In the genomic region with DNA sequence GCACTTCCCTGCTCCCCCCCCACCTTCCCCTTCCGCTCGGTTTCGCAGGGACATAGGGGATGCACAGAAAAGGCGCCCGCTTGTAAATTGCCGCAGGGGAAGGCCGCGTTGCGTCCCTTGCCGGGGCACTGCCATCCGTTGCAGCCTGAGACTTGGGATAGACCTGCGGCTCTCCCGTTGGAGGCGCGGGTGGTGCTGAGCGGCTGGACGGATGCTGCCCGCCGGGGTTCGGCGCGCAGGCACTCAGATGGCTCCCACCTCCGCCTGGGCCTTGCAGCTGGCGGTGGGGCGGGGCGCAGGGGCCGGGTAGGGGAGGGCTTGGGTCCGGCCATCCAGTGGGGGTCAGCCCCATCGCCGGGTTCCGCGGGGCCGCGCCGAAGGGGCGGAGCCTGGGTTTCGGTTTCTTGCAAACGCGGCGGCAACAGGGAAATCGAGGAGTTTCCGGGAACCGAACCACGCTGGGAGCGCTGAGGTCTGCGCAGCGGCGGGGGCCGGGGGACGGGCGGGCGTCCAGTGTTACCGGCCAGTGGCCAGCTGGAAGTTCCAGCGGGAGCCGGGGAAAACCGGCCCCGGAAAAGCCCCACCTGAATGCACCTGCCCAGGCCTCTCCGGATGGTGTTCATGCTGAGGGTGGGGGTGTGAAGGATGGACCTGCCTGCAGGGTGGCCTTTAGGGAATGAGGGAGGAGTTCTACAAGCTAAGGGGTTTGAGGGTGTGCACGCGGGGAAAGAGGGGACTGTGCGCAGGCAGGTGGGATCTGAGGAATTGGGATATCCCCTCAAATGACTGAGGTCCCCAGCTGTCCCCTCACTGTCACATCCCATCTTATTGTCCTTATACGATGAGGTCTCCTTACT, we compare ENCODE assay signal across 1 cellular context.
TF ChIP-seq lines count a peak whose summit lies in the region.

No MANE protein-coding gene starts in this region.

TF ChIP-seq in HepG2, 621 proteins besides CTCF, POLR2A, EP300 and RAD21 (continued from another document and continues in another):
- TF ChIP-seq, protein P1, sequence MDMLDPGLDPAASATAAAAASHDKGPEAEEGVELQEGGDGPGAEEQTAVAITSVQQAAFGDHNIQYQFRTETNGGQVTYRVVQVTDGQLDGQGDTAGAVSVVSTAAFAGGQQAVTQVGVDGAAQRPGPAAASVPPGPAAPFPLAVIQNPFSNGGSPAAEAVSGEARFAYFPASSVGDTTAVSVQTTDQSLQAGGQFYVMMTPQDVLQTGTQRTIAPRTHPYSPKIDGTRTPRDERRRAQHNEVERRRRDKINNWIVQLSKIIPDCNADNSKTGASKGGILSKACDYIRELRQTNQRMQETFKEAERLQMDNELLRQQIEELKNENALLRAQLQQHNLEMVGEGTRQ (IDR thresholded peaks at IDR 0.05; ENCODE audit: low read depth, low read length) = no peak
- TF ChIP-seq, protein P1 (CRISPR knock-in tag; IDR thresholded peaks at IDR 0.05; ENCODE audit: borderline replicate concordance) = no peak
- TF ChIP-seq, protein P2, sequence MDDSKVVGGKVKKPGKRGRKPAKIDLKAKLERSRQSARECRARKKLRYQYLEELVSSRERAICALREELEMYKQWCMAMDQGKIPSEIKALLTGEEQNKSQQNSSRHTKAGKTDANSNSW (CRISPR knock-in tag; IDR thresholded peaks at IDR 0.05; ENCODE audit: borderline replicate concordance) = no peak
- TF ChIP-seq, protein P3, sequence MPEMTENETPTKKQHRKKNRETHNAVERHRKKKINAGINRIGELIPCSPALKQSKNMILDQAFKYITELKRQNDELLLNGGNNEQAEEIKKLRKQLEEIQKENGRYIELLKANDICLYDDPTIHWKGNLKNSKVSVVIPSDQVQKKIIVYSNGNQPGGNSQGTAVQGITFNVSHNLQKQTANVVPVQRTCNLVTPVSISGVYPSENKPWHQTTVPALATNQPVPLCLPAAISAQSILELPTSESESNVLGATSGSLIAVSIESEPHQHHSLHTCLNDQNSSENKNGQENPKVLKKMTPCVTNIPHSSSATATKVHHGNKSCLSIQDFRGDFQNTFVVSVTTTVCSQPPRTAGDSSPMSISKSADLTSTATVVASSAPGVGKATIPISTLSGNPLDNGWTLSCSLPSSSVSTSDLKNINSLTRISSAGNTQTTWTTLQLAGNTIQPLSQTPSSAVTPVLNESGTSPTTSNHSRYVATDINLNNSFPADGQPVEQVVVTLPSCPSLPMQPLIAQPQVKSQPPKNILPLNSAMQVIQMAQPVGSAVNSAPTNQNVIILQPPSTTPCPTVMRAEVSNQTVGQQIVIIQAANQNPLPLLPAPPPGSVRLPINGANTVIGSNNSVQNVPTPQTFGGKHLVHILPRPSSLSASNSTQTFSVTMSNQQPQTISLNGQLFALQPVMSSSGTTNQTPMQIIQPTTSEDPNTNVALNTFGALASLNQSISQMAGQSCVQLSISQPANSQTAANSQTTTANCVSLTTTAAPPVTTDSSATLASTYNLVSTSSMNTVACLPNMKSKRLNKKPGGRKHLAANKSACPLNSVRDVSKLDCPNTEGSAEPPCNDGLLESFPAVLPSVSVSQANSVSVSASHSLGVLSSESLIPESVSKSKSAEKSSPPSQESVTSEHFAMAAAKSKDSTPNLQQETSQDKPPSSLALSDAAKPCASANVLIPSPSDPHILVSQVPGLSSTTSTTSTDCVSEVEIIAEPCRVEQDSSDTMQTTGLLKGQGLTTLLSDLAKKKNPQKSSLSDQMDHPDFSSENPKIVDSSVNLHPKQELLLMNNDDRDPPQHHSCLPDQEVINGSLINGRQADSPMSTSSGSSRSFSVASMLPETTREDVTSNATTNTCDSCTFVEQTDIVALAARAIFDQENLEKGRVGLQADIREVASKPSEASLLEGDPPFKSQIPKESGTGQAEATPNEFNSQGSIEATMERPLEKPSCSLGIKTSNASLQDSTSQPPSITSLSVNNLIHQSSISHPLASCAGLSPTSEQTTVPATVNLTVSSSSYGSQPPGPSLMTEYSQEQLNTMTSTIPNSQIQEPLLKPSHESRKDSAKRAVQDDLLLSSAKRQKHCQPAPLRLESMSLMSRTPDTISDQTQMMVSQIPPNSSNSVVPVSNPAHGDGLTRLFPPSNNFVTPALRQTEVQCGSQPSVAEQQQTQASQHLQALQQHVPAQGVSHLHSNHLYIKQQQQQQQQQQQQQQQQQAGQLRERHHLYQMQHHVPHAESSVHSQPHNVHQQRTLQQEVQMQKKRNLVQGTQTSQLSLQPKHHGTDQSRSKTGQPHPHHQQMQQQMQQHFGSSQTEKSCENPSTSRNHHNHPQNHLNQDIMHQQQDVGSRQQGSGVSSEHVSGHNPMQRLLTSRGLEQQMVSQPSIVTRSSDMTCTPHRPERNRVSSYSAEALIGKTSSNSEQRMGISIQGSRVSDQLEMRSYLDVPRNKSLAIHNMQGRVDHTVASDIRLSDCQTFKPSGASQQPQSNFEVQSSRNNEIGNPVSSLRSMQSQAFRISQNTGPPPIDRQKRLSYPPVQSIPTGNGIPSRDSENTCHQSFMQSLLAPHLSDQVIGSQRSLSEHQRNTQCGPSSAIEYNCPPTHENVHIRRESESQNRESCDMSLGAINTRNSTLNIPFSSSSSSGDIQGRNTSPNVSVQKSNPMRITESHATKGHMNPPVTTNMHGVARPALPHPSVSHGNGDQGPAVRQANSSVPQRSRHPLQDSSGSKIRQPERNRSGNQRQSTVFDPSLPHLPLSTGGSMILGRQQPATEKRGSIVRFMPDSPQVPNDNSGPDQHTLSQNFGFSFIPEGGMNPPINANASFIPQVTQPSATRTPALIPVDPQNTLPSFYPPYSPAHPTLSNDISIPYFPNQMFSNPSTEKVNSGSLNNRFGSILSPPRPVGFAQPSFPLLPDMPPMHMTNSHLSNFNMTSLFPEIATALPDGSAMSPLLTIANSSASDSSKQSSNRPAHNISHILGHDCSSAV (CRISPR knock-in tag; IDR thresholded peaks at IDR 0.05; ENCODE audit: borderline replicate concordance) = no peak
- TF ChIP-seq SIX1 (CRISPR knock-in tag; IDR thresholded peaks at IDR 0.05; ENCODE audit: borderline replicate concordance) (no peak), ZSCAN29 (CRISPR knock-in tag; conservative IDR thresholded peaks at IDR 0.05) (peak; percentile 46; the same call in 1 of the 2 replicates), ZNF12 (CRISPR knock-in tag; IDR thresholded peaks at IDR 0.05) (no peak; the same call in 1 of the 2 replicates), RCOR2 (CRISPR knock-in tag; IDR thresholded peaks at IDR 0.05) (no peak; the same call in 1 of the 2 replicates), ZNF607 (CRISPR knock-in tag; IDR thresholded peaks at IDR 0.05; ENCODE audit: borderline replicate concordance) (no peak), ZNF430 (CRISPR knock-in tag; IDR thresholded peaks at IDR 0.05) (peak; percentile 76), AHR (CRISPR knock-in tag; IDR thresholded peaks at IDR 0.05) (no peak), CC2D1A (CRISPR knock-in tag; IDR thresholded peaks at IDR 0.05) (no peak), ZSCAN9 (CRISPR knock-in tag; IDR thresholded peaks at IDR 0.05; ENCODE audit: borderline replicate concordance) (no peak; the same call in 1 of the 2 replicates), ZSCAN21 (CRISPR knock-in tag; IDR thresholded peaks at IDR 0.05; ENCODE audit: borderline replicate concordance) (no peak; the same call in none of the 2 replicates), ZNF547 (CRISPR knock-in tag; IDR thresholded peaks at IDR 0.05) (no peak), KAT8 (CRISPR knock-in tag; IDR thresholded peaks at IDR 0.05) (no peak), ATF7 (IDR thresholded peaks at IDR 0.05) (no peak), ATF7 (CRISPR knock-in tag; IDR thresholded peaks at IDR 0.05) (no peak), ZNF496 (CRISPR knock-in tag; IDR thresholded peaks at IDR 0.05; ENCODE audit: insufficient replicate concordance) (no peak), HIVEP1 (CRISPR knock-in tag; IDR thresholded peaks at IDR 0.05) (peak; percentile 70; the same call in 1 of the 2 replicates), ZNF850 (CRISPR knock-in tag; conservative IDR thresholded peaks at IDR 0.05) (no peak), GZF1 (CRISPR knock-in tag; IDR thresholded peaks at IDR 0.05) (no peak), RFX5 (IDR thresholded peaks at IDR 0.05; ENCODE audit: low read depth, low read length) (no peak), PAWR (CRISPR knock-in tag; IDR thresholded peaks at IDR 0.05; ENCODE audit: borderline replicate concordance) (no peak), POLR2AphosphoS2 (IDR thresholded peaks at IDR 0.05; ENCODE audit: low read depth, low read length) (no peak), CBX1 (IDR thresholded peaks at IDR 0.05; ENCODE audit: low read depth) (no peak), NFKBIZ (CRISPR knock-in tag; IDR thresholded peaks at IDR 0.05) (no peak), SIN3B (IDR thresholded peaks at IDR 0.05; ENCODE audit: low read length) (no peak)
- TF ChIP-seq, protein P4, sequence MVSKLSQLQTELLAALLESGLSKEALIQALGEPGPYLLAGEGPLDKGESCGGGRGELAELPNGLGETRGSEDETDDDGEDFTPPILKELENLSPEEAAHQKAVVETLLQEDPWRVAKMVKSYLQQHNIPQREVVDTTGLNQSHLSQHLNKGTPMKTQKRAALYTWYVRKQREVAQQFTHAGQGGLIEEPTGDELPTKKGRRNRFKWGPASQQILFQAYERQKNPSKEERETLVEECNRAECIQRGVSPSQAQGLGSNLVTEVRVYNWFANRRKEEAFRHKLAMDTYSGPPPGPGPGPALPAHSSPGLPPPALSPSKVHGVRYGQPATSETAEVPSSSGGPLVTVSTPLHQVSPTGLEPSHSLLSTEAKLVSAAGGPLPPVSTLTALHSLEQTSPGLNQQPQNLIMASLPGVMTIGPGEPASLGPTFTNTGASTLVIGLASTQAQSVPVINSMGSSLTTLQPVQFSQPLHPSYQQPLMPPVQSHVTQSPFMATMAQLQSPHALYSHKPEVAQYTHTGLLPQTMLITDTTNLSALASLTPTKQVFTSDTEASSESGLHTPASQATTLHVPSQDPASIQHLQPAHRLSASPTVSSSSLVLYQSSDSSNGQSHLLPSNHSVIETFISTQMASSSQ (IDR thresholded peaks at IDR 0.05; ENCODE audit: low read depth) = no peak
- TF ChIP-seq, protein P4 (CRISPR knock-in tag; IDR thresholded peaks at IDR 0.05; ENCODE audit: borderline replicate concordance) = no peak
- TF ChIP-seq, protein P5, sequence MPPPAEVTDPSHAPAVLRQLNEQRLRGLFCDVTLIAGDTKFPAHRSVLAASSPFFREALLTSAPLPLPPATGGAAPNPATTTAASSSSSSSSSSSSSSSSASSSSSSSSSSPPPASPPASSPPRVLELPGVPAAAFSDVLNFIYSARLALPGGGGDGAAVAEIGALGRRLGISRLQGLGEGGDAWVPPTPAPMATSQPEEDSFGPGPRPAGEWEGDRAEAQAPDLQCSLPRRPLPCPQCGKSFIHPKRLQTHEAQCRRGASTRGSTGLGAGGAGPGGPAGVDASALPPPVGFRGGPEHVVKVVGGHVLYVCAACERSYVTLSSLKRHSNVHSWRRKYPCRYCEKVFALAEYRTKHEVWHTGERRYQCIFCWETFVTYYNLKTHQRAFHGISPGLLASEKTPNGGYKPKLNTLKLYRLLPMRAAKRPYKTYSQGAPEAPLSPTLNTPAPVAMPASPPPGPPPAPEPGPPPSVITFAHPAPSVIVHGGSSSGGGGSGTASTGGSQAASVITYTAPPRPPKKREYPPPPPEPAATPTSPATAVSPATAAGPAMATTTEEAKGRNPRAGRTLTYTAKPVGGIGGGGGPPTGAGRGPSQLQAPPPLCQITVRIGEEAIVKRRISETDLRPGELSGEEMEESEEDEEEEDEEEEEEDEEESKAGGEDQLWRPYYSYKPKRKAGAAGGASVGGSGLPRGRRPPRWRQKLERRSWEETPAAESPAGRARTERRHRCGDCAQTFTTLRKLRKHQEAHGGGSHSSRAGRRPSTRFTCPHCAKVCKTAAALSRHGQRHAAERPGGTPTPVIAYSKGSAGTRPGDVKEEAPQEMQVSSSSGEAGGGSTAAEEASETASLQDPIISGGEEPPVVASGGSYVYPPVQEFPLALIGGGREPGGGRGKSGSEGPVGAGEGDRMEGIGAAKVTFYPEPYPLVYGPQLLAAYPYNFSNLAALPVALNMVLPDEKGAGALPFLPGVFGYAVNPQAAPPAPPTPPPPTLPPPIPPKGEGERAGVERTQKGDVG (CRISPR knock-in tag; IDR thresholded peaks at IDR 0.05; ENCODE audit: borderline replicate concordance) = no peak
- TF ChIP-seq, protein P6, sequence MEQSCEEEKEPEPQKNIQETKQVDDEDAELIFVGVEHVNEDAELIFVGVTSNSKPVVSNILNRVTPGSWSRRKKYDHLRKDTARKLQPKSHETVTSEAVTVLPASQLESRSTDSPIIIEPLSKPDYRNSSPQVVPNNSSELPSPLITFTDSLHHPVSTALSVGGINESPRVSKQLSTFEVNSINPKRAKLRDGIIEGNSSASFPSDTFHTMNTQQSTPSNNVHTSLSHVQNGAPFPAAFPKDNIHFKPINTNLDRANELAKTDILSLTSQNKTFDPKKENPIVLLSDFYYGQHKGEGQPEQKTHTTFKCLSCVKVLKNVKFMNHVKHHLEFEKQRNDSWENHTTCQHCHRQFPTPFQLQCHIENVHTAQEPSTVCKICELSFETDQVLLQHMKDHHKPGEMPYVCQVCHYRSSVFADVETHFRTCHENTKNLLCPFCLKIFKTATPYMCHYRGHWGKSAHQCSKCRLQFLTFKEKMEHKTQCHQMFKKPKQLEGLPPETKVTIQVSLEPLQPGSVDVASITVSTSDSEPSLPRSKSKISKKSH (CRISPR knock-in tag; IDR thresholded peaks at IDR 0.05; ENCODE audit: borderline replicate concordance) = no peak; the same call in 1 of the 2 replicates
- TF ChIP-seq, protein P7, sequence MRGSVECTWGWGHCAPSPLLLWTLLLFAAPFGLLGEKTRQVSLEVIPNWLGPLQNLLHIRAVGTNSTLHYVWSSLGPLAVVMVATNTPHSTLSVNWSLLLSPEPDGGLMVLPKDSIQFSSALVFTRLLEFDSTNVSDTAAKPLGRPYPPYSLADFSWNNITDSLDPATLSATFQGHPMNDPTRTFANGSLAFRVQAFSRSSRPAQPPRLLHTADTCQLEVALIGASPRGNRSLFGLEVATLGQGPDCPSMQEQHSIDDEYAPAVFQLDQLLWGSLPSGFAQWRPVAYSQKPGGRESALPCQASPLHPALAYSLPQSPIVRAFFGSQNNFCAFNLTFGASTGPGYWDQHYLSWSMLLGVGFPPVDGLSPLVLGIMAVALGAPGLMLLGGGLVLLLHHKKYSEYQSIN (CRISPR knock-in tag; IDR thresholded peaks at IDR 0.05; ENCODE audit: borderline replicate concordance) = no peak
